Comparison of ENCODE assay signal across 3 cellular contexts in genomic region chr3:40847571-40847992, GRCh38.
TF ChIP-seq lines count a peak whose summit lies in the region.

No MANE protein-coding gene starts in this region.

TF ChIP-seq in SK-N-SH, 30 proteins besides CTCF, POLR2A, EP300 and RAD21:
- TF ChIP-seq USF1 (IDR thresholded peaks at IDR 0.05; ENCODE audit: borderline replicate concordance, low read depth) (no peak), ELF1 (IDR thresholded peaks at IDR 0.05) (no peak), CHD2 (IDR thresholded peaks at IDR 0.05; ENCODE audit: low read length, partially characterized antibody) (no peak), NFIC (IDR thresholded peaks at IDR 0.05; ENCODE audit: borderline replicate concordance) (no peak), MAX (IDR thresholded peaks at IDR 0.05; ENCODE audit: low read depth) (no peak), NRF1 (IDR thresholded peaks at IDR 0.05; ENCODE audit: low read depth, low read length) (no peak), TCF12 (IDR thresholded peaks at IDR 0.05) (no peak), POLR2AphosphoS5 (IDR thresholded peaks at IDR 0.05; ENCODE audit: low read depth, low read length) (no peak), RFX5 (IDR thresholded peaks at IDR 0.05; ENCODE audit: low read length) (no peak), FOSL2 (IDR thresholded peaks at IDR 0.05; ENCODE audit: borderline replicate concordance, low read depth) (no peak)
TF ChIP-seq in SK-N-SH: peak in this region for 0.

TF ChIP-seq in SK-N-SH treated with all-trans-retinoic acid at 6 μM for 48 hours, 23 proteins besides CTCF, POLR2A, EP300 and RAD21:
- TF ChIP-seq ZFP3 (CRISPR knock-in tag; IDR thresholded peaks at IDR 0.05) (no peak), ZNF565 (CRISPR knock-in tag; conservative IDR thresholded peaks at IDR 0.05; ENCODE audit: low read depth) (no peak), ARNTL (CRISPR knock-in tag; IDR thresholded peaks at IDR 0.05; ENCODE audit: borderline replicate concordance, low read depth) (no peak), ESRRG (CRISPR knock-in tag; IDR thresholded peaks at IDR 0.05) (no peak), OSR1 (CRISPR knock-in tag; IDR thresholded peaks at IDR 0.05) (no peak), PATZ1 (CRISPR knock-in tag; IDR thresholded peaks at IDR 0.05; ENCODE audit: borderline replicate concordance) (no peak), TCF4 (CRISPR knock-in tag; IDR thresholded peaks at IDR 0.05; ENCODE audit: borderline replicate concordance) (no peak), BACH2 (CRISPR knock-in tag; IDR thresholded peaks at IDR 0.05; ENCODE audit: borderline replicate concordance) (no peak), PPARA (CRISPR knock-in tag; IDR thresholded peaks at IDR 0.05; ENCODE audit: borderline replicate concordance) (no peak), POU6F1 (CRISPR knock-in tag; IDR thresholded peaks at IDR 0.05; ENCODE audit: borderline replicate concordance, low read depth) (no peak), RARB (CRISPR knock-in tag; IDR thresholded peaks at IDR 0.05) (no peak), ZNF70 (CRISPR knock-in tag; IDR thresholded peaks at IDR 0.05) (no peak), ZFP30 (CRISPR knock-in tag; IDR thresholded peaks at IDR 0.05) (no peak), CREB5 (CRISPR knock-in tag; IDR thresholded peaks at IDR 0.05; ENCODE audit: low read depth) (no peak), ZNF8 (CRISPR knock-in tag; IDR thresholded peaks at IDR 0.05) (no peak), ZC3H10 (CRISPR knock-in tag; IDR thresholded peaks at IDR 0.05) (no peak), ISL1 (CRISPR knock-in tag; IDR thresholded peaks at IDR 0.05) (no peak), GLIS3 (CRISPR knock-in tag; IDR thresholded peaks at IDR 0.05) (no peak), TOX (CRISPR knock-in tag; IDR thresholded peaks at IDR 0.05; ENCODE audit: borderline replicate concordance) (no peak), TSHZ2 (CRISPR knock-in tag; IDR thresholded peaks at IDR 0.05) (no peak)
TF ChIP-seq in SK-N-SH treated with all-trans-retinoic acid at 6 μM for 48 hours: peak in this region for 0.

TF ChIP-seq in H1, 55 proteins besides CTCF, POLR2A, EP300 and RAD21:
- TF ChIP-seq MAX (IDR thresholded peaks at IDR 0.05) (peak; percentile 89), CHD7 (IDR thresholded peaks at IDR 0.05; ENCODE audit: insufficient replicate concordance, low read length) (no peak), E2F6 (IDR thresholded peaks at IDR 0.05) (peak; percentile 55), KDM4A (IDR thresholded peaks at IDR 0.05; ENCODE audit: low read depth, low read length, severe bottlenecking) (peak; percentile 20), SP1 (IDR thresholded peaks at IDR 0.05; ENCODE audit: low read depth, low read length) (0 out of 2 replicates have a peak, but pooled peaks have one; percentile 9), YY1 (IDR thresholded peaks at IDR 0.05; ENCODE audit: low read depth, low read length) (peak; percentile 49; the same call in 1 of the 2 replicates), TEAD4 (IDR thresholded peaks at IDR 0.05; ENCODE audit: low read depth, low read length) (peak; percentile 98), TCF12 (IDR thresholded peaks at IDR 0.05; ENCODE audit: low read depth, low read length) (peak; percentile 87), ATF2 (IDR thresholded peaks at IDR 0.05; ENCODE audit: low read length) (0 out of 2 replicates have a peak, but pooled peaks have one; percentile 30), CTBP2 (IDR thresholded peaks at IDR 0.05; ENCODE audit: borderline replicate concordance, insufficient read depth, insufficient read length, low read length) (peak; percentile 32), BCL11A (IDR thresholded peaks at IDR 0.05; ENCODE audit: low read depth in 2 of 2, low read length in 2 of 2) (peak in 1 of 2 experiments; percentile 66), HDAC2 (IDR thresholded peaks at IDR 0.05; ENCODE audit: borderline replicate concordance in 1 of 2, low read depth in 2 of 2, low read length in 2 of 2) (peak; percentile 70 to 87; a peak in 3 of 4 replicates), CREB1 (IDR thresholded peaks at IDR 0.05) (no peak), SIX5 (IDR thresholded peaks at IDR 0.05; ENCODE audit: low read depth, low read length) (no peak)
